In genomic region chr19:19642506-19643157, GRCh38 we compare ENCODE assay signal across 8 cellular contexts. TPM values are rescaled to one million over a fixed set of nuclear protein-coding genes. Genes with fewer than 3 reads are reported as not detected.
DNase-seq lines count a peak whose midpoint lies in the region; ATAC-seq, FAIRE-seq and TF ChIP-seq lines count a peak whose summit lies in the region.

No MANE protein-coding gene starts in this region.

- peak overlapping the region; percentile 91 for H3K27ac ChIP-seq in endodermal cell (ENCODE audit: low read depth, low read length)
- peak overlapping the region; percentile 53 to 55 for H3K27ac ChIP-seq in uterus

- H3K36me3 ChIP-seq in endodermal cell (ENCODE audit: control insufficient read depth, insufficient read depth, low read length) (peaks cover 29% of the 10 kb centered on the region), uterus (no peaks in the 10 kb centered on the region)

- H3K36me3 Mint-ChIP-seq in endodermal cell (ENCODE audit: low read depth) (peaks cover 24% of the 10 kb centered on the region), nephron progenitor cell (ENCODE audit: low read depth) (peaks cover 11% of the 10 kb centered on the region)

- H3K4me1 Mint-ChIP-seq in endodermal cell (peaks cover 8% of the 10 kb centered on the region), nephron progenitor cell (peaks cover 14% of the 10 kb centered on the region)

- H3K27me3 ChIP-seq in endodermal cell (ENCODE audit: control insufficient read depth, insufficient read depth, low read length, poor library complexity, severe bottlenecking) (no peaks in the 10 kb centered on the region), uterus (no peaks in the 10 kb centered on the region)

- peak; percentile 8 for ATAC-seq in HG03196 (IDR thresholded peaks at IDR 0.05; ENCODE audit: unreplicated experiment)

- H3K4me3 Mint-ChIP-seq in endodermal cell (peak overlapping the region; percentile 88), nephron progenitor cell (peak overlapping the region; percentile 95)

- H3K27me3 Mint-ChIP-seq in endodermal cell (ENCODE audit: insufficient read depth), result no peaks in the 10 kb centered on the region
- peaks cover 10% of the 10 kb centered on the region for H3K27me3 Mint-ChIP-seq in nephron progenitor cell (ENCODE audit: low read depth, poor library complexity)

- 33% methylated on average over 2 to 15 of the region's 16 CpGs for WGBS in endodermal cell (ENCODE audit: insufficient coverage in 1 of 2, insufficient read length in 1 of 2), 2 experiments

- H3K9me3 ChIP-seq in endodermal cell (ENCODE audit: control insufficient read depth, low read length) (no peaks in the 10 kb centered on the region), uterus (no peaks in the 10 kb centered on the region)

- H3K27ac Mint-ChIP-seq in endodermal cell (peak overlapping the region; percentile 95), nephron progenitor cell (no peak overlapping the region)

- peak; percentile 63; the same call in 1 of the 2 replicates for TF ChIP-seq POLR2A in GM12892 (IDR thresholded peaks at IDR 0.05; ENCODE audit: low read depth, low read length)
- TF ChIP-seq POLR2A in uterus (IDR thresholded peaks at IDR 0.05), result no peak

- H3K4me3 ChIP-seq in WI38 (ENCODE audit: low read depth, low read length) (peak overlapping the region; percentile 93), endodermal cell (ENCODE audit: low read length) (peak overlapping the region; percentile 90), uterus (peak overlapping the region; percentile 60 to 76)

- DNase-seq in GM12892 (ENCODE audit: insufficient read length) (peak; percentile 71), endodermal cell (peak; percentile 55), nephron progenitor cell (no peak), uterus (no peak), NCI-H2081 treated with DMSO at 0.1 percent for 48 hours (lab: John Stamatoyannopoulos, UW) (no peak), NCI-H187 (lab: John Stamatoyannopoulos, UW) (no peak)

- H3K9ac ChIP-seq in endodermal cell (ENCODE audit: extremely low read depth, low read length, poor library complexity, severe bottlenecking), result peak overlapping the region; percentile 76

- H3K9me3 Mint-ChIP-seq in endodermal cell (no peaks in the 10 kb centered on the region), nephron progenitor cell (no peaks in the 10 kb centered on the region)

- no peak for TF ChIP-seq CTCF in WI38 (IDR thresholded peaks at IDR 0.05; ENCODE audit: low read depth, low read length)
- TF ChIP-seq CTCF in endodermal cell (conservative IDR thresholded peaks at IDR 0.05), result no peak
- TF ChIP-seq CTCF in nephron progenitor cell (IDR thresholded peaks at IDR 0.05), result no peak
- no peak for TF ChIP-seq CTCF in uterus (IDR thresholded peaks at IDR 0.05)

- intact Hi-C loops in uterus (cut with DNase I; ENCODE audit: low total_unique reads), result loop anchor here (10.0 kb wide), 1 partner anchor 108 kb away; the partner anchor contains the start of gene CILP2

- H3K4me1 ChIP-seq in endodermal cell (ENCODE audit: control insufficient read depth, insufficient read depth, low read length), result peaks cover 4% of the 10 kb centered on the region
- no peaks in the 10 kb centered on the region for H3K4me1 ChIP-seq in uterus

- peak; percentile 93 for FAIRE-seq in GM12892 (lab: Jason Lieb, UNC)

RNA-seq across cellular contexts. Expression of gene GMIP, which starts 0.8 kb away (rescaled TPM):
- 21.5 TPM for polyA plus RNA-seq in GM12892 (2012; ENCODE audit: missing spikeins)
- total RNA-seq in endodermal cell (10 to 100 TPM; 16.5 to 18.7 TPM), uterus (10 to 100 TPM in 1 of 4 donors, 1 to 10 TPM in 3; 5.6 to 10.8 (median 8.2) TPM)
- 22.7 TPM for polyA plus RNA-seq in endodermal cell (2013, experiment 1 of 2)
- 24.9 TPM for polyA plus RNA-seq in endodermal cell (2013, experiment 2 of 2)

RNA-seq across cellular contexts. Expression of gene LPAR2, which starts 14.6 kb away (rescaled TPM):
- polyA plus RNA-seq in GM12892 (2012; ENCODE audit: missing spikeins), result 13.8 TPM
- 10 to 100 TPM; 60.4 to 81.7 TPM for total RNA-seq in endodermal cell
- polyA plus RNA-seq in endodermal cell (2013, experiment 1 of 2), result 111 TPM
- 102 TPM for polyA plus RNA-seq in endodermal cell (2013, experiment 2 of 2)
- total RNA-seq in uterus, result 1 to 10 TPM in 2 of 4 donors, under 1 TPM in 1, not detected in 1; 0.59 to 5.5 (median 3.8) TPM

RNA-seq across cellular contexts. Expression of gene ATP13A1, which starts 20.8 kb away (rescaled TPM):
- polyA plus RNA-seq in GM12892 (2012; ENCODE audit: missing spikeins), result 20.2 TPM
- total RNA-seq in endodermal cell (10 to 100 TPM; 77.0 to 79.8 TPM), uterus (100 to 1,000 TPM in 1 of 4 donors, 10 to 100 TPM in 3; 17.4 to 130 (median 56.9) TPM)
- 41.2 TPM for polyA plus RNA-seq in endodermal cell (2013, experiment 1 of 2)
- polyA plus RNA-seq in endodermal cell (2013, experiment 2 of 2), result 37.0 TPM

RNA-seq across cellular contexts. Expression of gene PBX4, which starts 24.1 kb away (rescaled TPM):
- 11.2 TPM for polyA plus RNA-seq in GM12892 (2012; ENCODE audit: missing spikeins)
- total RNA-seq in endodermal cell, result 1 to 10 TPM; 4.1 to 8.6 TPM
- polyA plus RNA-seq in endodermal cell (2013, experiment 1 of 2), result 11.8 TPM
- polyA plus RNA-seq in endodermal cell (2013, experiment 2 of 2), result 12.8 TPM
- total RNA-seq in uterus, result 1 to 10 TPM in 3 of 4 donors, not detected in 1; 1.3 to 2.8 (median 1.6) TPM

RNA-seq across cellular contexts. Expression of gene ZNF101, which starts 26.0 kb away (rescaled TPM):
- 13.4 TPM for polyA plus RNA-seq in GM12892 (2012; ENCODE audit: missing spikeins)
- 10 to 100 TPM; 53.2 to 62.9 TPM for total RNA-seq in endodermal cell
- polyA plus RNA-seq in endodermal cell (2013, experiment 1 of 2), result 14.8 TPM
- 14.7 TPM for polyA plus RNA-seq in endodermal cell (2013, experiment 2 of 2)
- 10 to 100 TPM in 1 of 4 donors, 1 to 10 TPM in 3; 1.5 to 12.3 (median 9.9) TPM for total RNA-seq in uterus

Comparison
In these comparisons a context has a peak if more than half of its experiments do, and no peak if none do; other contexts are left out.
1. DNase-seq: peak in GM12892 (single experiment) and endodermal cell (single experiment); none in nephron progenitor cell (single experiment), uterus (0 of 2), NCI-H2081 treated with DMSO at 0.1 percent for 48 hours (single experiment) and NCI-H187 (0 of 2).
2. RNA of gene LPAR2, which starts 14.6 kb away (total RNA-seq): 60.4 to 81.7 TPM in endodermal cell; 0.59 to 5.5 TPM in uterus; every median in the first group is over 4 times any median in the second.
3. Peak in every context shown above with its lines, with median percentiles within 50 percentile points of each other: H3K4me3 ChIP-seq.